ENCODE assay signal across 1 cellular context in genomic region chr5:101418735-101419134, GRCh38.
TF ChIP-seq lines count a peak whose summit lies in the region.

No MANE protein-coding gene starts in this region.

TF ChIP-seq in endothelial cell of umbilical vein, 7 proteins besides CTCF, POLR2A, EP300 and RAD21:
- TF ChIP-seq POLR2AphosphoS5 (IDR thresholded peaks at IDR 0.05; ENCODE audit: insufficient read depth, low read depth, low read length) (no peak), MYC (IDR thresholded peaks at IDR 0.05; ENCODE audit: low read depth, low read length) (no peak), FOS (IDR thresholded peaks at IDR 0.05; ENCODE audit: borderline replicate concordance, insufficient read depth, low read length) (no peak), EZH2 (IDR thresholded peaks at IDR 0.05; ENCODE audit: borderline replicate concordance, low read depth, low read length, severe bottlenecking) (no peak), JUN (IDR thresholded peaks at IDR 0.05; ENCODE audit: borderline replicate concordance, insufficient read depth, insufficient read length, low read depth) (no peak), GATA2 (IDR thresholded peaks at IDR 0.05; ENCODE audit: insufficient read depth, insufficient read length, low read depth, low read length) (no peak)
- TF ChIP-seq, protein P1, sequence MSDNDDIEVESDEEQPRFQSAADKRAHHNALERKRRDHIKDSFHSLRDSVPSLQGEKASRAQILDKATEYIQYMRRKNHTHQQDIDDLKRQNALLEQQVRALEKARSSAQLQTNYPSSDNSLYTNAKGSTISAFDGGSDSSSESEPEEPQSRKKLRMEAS (IDR thresholded peaks at IDR 0.05; ENCODE audit: insufficient read depth, insufficient read length) = no peak
